1 cellular context compared by ENCODE assay signal in genomic region chr9:122991370-122991830, GRCh38.
A peak's percentile ranks its signal among the peaks of the same experiment; 100 is the strongest.
TF ChIP-seq lines count a peak whose summit lies in the region.

No MANE protein-coding gene starts in this region.

TF ChIP-seq in SK-N-SH, 30 proteins besides CTCF, POLR2A, EP300 and RAD21 (continued from another document):
- TF ChIP-seq, protein P1, sequence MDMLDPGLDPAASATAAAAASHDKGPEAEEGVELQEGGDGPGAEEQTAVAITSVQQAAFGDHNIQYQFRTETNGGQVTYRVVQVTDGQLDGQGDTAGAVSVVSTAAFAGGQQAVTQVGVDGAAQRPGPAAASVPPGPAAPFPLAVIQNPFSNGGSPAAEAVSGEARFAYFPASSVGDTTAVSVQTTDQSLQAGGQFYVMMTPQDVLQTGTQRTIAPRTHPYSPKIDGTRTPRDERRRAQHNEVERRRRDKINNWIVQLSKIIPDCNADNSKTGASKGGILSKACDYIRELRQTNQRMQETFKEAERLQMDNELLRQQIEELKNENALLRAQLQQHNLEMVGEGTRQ (IDR thresholded peaks at IDR 0.05; ENCODE audit: borderline replicate concordance, low read depth, low read length), result no peak
- TF ChIP-seq ZBTB33 (IDR thresholded peaks at IDR 0.05; ENCODE audit: borderline replicate concordance, low read depth) (no peak), JUND (IDR thresholded peaks at IDR 0.05) (peak; percentile 83), CHD2 (IDR thresholded peaks at IDR 0.05; ENCODE audit: low read length, partially characterized antibody) (no peak), TAF1 (IDR thresholded peaks at IDR 0.05; ENCODE audit: borderline replicate concordance, low read depth, low read length) (no peak), MEF2A (IDR thresholded peaks at IDR 0.05; ENCODE audit: borderline replicate concordance, low read depth) (no peak)
